ENCODE assay signal across 1 cellular context in the genomic region with DNA sequence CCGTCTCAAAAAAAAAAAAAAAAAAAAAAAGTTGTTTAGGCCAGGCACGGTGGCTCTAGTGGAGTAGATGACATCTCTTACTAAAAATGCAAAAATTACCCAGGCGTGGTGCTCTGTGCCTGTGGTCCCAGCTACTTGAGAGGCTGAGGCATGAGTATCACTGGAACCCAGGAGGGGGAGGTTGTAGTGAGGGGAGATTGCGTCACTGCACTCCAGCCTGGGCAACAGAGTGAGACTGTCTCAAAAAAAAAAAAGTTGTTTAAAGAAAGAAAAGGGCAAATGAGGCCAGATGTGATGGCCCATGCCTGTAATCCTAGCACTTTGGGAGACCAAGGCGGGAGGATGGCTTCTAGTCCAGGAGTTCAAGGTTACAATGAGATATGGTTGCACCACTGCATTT.
TF ChIP-seq lines count a peak whose summit lies in the region.

No MANE protein-coding gene starts in this region.

TF ChIP-seq in HepG2, 621 proteins besides CTCF, POLR2A, EP300 and RAD21 (continued from another document):
- TF ChIP-seq, protein P1, sequence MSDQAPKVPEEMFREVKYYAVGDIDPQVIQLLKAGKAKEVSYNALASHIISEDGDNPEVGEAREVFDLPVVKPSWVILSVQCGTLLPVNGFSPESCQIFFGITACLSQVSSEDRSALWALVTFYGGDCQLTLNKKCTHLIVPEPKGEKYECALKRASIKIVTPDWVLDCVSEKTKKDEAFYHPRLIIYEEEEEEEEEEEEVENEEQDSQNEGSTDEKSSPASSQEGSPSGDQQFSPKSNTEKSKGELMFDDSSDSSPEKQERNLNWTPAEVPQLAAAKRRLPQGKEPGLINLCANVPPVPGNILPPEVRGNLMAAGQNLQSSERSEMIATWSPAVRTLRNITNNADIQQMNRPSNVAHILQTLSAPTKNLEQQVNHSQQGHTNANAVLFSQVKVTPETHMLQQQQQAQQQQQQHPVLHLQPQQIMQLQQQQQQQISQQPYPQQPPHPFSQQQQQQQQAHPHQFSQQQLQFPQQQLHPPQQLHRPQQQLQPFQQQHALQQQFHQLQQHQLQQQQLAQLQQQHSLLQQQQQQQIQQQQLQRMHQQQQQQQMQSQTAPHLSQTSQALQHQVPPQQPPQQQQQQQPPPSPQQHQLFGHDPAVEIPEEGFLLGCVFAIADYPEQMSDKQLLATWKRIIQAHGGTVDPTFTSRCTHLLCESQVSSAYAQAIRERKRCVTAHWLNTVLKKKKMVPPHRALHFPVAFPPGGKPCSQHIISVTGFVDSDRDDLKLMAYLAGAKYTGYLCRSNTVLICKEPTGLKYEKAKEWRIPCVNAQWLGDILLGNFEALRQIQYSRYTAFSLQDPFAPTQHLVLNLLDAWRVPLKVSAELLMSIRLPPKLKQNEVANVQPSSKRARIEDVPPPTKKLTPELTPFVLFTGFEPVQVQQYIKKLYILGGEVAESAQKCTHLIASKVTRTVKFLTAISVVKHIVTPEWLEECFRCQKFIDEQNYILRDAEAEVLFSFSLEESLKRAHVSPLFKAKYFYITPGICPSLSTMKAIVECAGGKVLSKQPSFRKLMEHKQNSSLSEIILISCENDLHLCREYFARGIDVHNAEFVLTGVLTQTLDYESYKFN (CRISPR knock-in tag; conservative IDR thresholded peaks at IDR 0.05) = 0 out of 2 replicates have a peak, but pooled peaks have one; percentile 21
- TF ChIP-seq RARA (CRISPR knock-in tag; IDR thresholded peaks at IDR 0.05) (0 out of 2 replicates have a peak, but pooled peaks have one; percentile 9), CEBPG (CRISPR knock-in tag; IDR thresholded peaks at IDR 0.05) (peak; percentile 89), ZFP36 (IDR thresholded peaks at IDR 0.05; ENCODE audit: borderline replicate concordance, low read depth, low read length, partially characterized antibody) (no peak), TP53 (CRISPR knock-in tag; conservative IDR thresholded peaks at IDR 0.05) (no peak), HNF4G (IDR thresholded peaks at IDR 0.05; ENCODE audit: borderline replicate concordance, low read depth, low read length) (peak; percentile 24; the same call in 1 of the 2 replicates), HNF4G (CRISPR knock-in tag; IDR thresholded peaks at IDR 0.05; ENCODE audit: borderline replicate concordance, low read depth) (no peak), RXRB (CRISPR knock-in tag; IDR thresholded peaks at IDR 0.05; ENCODE audit: borderline replicate concordance) (peak; percentile 82), NRL (CRISPR knock-in tag; IDR thresholded peaks at IDR 0.05; ENCODE audit: borderline replicate concordance) (no peak), RXRA (CRISPR knock-in tag; IDR thresholded peaks at IDR 0.05) (peak; percentile 63; the same call in 1 of the 2 replicates), SOX13 (IDR thresholded peaks at IDR 0.05) (no peak), SOX13 (CRISPR knock-in tag; conservative IDR thresholded peaks at IDR 0.05 in 1 of 2, IDR thresholded peaks at IDR 0.05 in 1 of 2) (0 out of 4 replicates have a peak, but pooled peaks of 1 of the 2 experiments have one; percentile 9), ZNF138 (CRISPR knock-in tag; IDR thresholded peaks at IDR 0.05; ENCODE audit: low read depth) (no peak), FOSL2 (CRISPR knock-in tag; IDR thresholded peaks at IDR 0.05) (0 out of 2 replicates have a peak, but pooled peaks have one; percentile 22), ATF7 (IDR thresholded peaks at IDR 0.05) (peak; percentile 46), ATF7 (CRISPR knock-in tag; IDR thresholded peaks at IDR 0.05) (no peak), PITX1 (CRISPR knock-in tag; IDR thresholded peaks at IDR 0.05) (no peak), HNF4A (CRISPR knock-in tag; IDR thresholded peaks at IDR 0.05) (peak; percentile 59; the same call in 1 of the 2 replicates)
- TF ChIP-seq, protein P2, sequence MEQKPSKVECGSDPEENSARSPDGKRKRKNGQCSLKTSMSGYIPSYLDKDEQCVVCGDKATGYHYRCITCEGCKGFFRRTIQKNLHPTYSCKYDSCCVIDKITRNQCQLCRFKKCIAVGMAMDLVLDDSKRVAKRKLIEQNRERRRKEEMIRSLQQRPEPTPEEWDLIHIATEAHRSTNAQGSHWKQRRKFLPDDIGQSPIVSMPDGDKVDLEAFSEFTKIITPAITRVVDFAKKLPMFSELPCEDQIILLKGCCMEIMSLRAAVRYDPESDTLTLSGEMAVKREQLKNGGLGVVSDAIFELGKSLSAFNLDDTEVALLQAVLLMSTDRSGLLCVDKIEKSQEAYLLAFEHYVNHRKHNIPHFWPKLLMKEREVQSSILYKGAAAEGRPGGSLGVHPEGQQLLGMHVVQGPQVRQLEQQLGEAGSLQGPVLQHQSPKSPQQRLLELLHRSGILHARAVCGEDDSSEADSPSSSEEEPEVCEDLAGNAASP (CRISPR knock-in tag; IDR thresholded peaks at IDR 0.05; ENCODE audit: borderline replicate concordance) = peak; percentile 96; the same call in 1 of the 2 replicates
